8 cellular contexts compared by ENCODE assay signal in the genomic region with DNA sequence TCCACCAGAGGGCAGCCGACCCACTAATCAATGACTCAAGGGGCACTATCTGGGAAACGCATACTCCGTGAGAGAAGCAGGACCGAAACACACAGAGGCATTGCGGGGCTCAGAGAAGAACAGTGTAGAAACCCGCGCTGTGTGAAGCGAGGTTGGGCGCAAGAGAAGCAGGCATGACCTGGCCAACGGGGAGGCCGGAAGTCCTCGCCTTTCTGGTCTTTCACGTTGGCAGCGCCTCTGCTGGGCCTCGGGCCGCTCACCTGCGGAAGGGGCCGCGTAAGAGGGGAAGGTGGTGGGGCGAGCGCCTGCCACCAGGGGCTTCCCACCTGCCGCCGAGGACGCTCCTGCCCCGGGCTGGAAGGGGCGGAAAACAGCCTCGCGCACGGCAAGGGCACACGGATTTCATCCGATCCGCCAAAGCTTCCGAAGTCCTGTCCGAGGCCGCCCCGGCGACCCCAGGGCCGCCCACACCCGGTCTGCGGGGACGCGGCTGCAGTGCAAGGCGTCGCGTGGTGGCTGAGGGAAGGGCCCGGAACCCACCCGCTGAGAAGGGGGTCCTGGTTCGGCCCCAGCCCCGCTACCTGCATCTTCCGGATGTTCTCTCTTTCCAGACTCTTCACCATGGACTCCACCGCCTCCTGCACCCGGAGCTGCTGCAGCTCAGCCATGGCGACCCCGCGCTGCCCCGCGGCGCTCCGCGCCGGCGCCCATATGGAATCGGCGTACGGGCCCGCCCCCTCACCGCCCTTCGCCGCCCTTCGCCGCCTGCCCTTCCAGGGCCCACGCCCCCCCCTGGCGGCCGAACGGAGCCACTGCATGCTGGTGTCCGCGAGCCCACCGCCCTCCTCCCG. TPM values are rescaled to one million over a fixed set of nuclear protein-coding genes. Genes with fewer than 3 reads are reported as not detected.
DNase-seq lines count a peak whose midpoint lies in the region; ATAC-seq, FAIRE-seq and TF ChIP-seq lines count a peak whose summit lies in the region.

A gene (minus strand): TSS at position 724 of the 851 bp plus-strand sequence. CDS start 56 bp downstream, at position 668.

- peaks cover 39% of the 10 kb centered on the region for H3K36me3 Mint-ChIP-seq in WTC11

- peak within 1 kb of the TSS; percentile 89 for H3K27ac Mint-ChIP-seq in WTC11

- no peak for TF ChIP-seq EP300 in A549 (IDR thresholded peaks at IDR 0.05)

- TF ChIP-seq CTCF in A549 (IDR thresholded peaks at IDR 0.05), result peak; percentile 75
- TF ChIP-seq CTCF in WTC11 (IDR thresholded peaks at IDR 0.05), result peak; percentile 98
- TF ChIP-seq CTCF in cardiac fibroblast (IDR thresholded peaks at IDR 0.05; ENCODE audit: low read depth, low read length), result peak; percentile 79

- H3K9me3 ChIP-seq in A549, result peaks cover 7% of the 10 kb centered on the region; the same call in 1 of the 3 replicates

- H3K27ac ChIP-seq in A549, result peak within 1 kb of the TSS; percentile 95 to 96

- H3K4me1 ChIP-seq in A549, result peaks cover 6% of the 10 kb centered on the region

- POLR2A ChIA-PET in A549 (lab: Yijun Ruan, JAX) (interaction anchor here (1.2 to 1.7 kb wide), 3 partner anchors 8 to 344 kb away, joined by 3 to 12 read pairs (median 4); a partner anchor contains a TSS), WTC11 (lab: Charles Lee) (interaction anchor here (0.6 to 1.4 kb wide), 4 partner anchors 8 to 344 kb away, joined by 3 read pairs; a partner anchor contains a TSS)

- WGBS in A549 (ENCODE audit: missing lambda C conversion rate), result under 1% methylated on average over 54 of the region's 79 CpGs

- peak; percentile 96 for TF ChIP-seq POLR2A in A549 (IDR thresholded peaks at IDR 0.05; ENCODE audit: low read length)

- H3K9me3 Mint-ChIP-seq in WTC11, result peaks cover 9% of the 10 kb centered on the region

- peaks cover 5% of the 10 kb centered on the region; the same call in 1 of the 2 replicates for H3K27me3 Mint-ChIP-seq in WTC11 (ENCODE audit: low read depth)

- DNase-seq in A549 (ENCODE audit: low read depth in 1 of 2, low spot score in 1 of 2), result peak; percentile 78 to 89
- DNase-seq in NCI-H2171 treated with DMSO at 0.1 percent for 48 hours (lab: John Stamatoyannopoulos, UW), result peak; percentile 86
- DNase-seq in WTC11 (ENCODE audit: low spot score), result peak; percentile 94
- peak; percentile 80 to 83 for DNase-seq in cardiac fibroblast (ENCODE audit: low read depth in 2 of 2)
- DNase-seq in iris pigment epithelial cell (ENCODE audit: low read depth), result peak; percentile 72
- DNase-seq in stimulated activated CD4-positive, alpha-beta T cell treated with anti-CD3 and anti-CD28 coated beads, Interleukin-12 subunit alpha, Interleukin-12 subunit beta, amount 100 ng/mL, for 24 hours (ENCODE audit: low read depth in 2 of 2), result peak; percentile 78 to 86

- peak within 1 kb of the TSS; percentile 88 for H3K4me2 ChIP-seq in A549

- TF ChIP-seq RAD21 in A549 (conservative IDR thresholded peaks at IDR 0.05 in 1 of 2, IDR thresholded peaks at IDR 0.05 in 1 of 2), result peak; percentile 47 to 55; a peak in 4 of 5 replicates

- FAIRE-seq in A549 (lab: Jason Lieb, UNC), result no peak

- peak within 1 kb of the TSS; percentile 84 for H3K4me3 Mint-ChIP-seq in WTC11

- H3K4me1 Mint-ChIP-seq in WTC11, result peaks cover 19% of the 10 kb centered on the region

- H3K4me3 ChIP-seq in A549 (peak within 1 kb of the TSS; percentile 95), cardiac fibroblast (replicated peaks in 1 of 2; ENCODE audit: low read depth in 2 of 2, low read length in 2 of 2) (peak within 1 kb of the TSS; percentile 89 to 92)

- ATAC-seq in A549, result peak; percentile 86 to 94
- ATAC-seq in GM18519 (IDR thresholded peaks at IDR 0.05; ENCODE audit: low FRiP score, unreplicated experiment), result peak; percentile 45
- ATAC-seq in HG03045 (IDR thresholded peaks at IDR 0.05; ENCODE audit: unreplicated experiment), result peak; percentile 82
- ATAC-seq in WTC11, result peak; percentile 76

- CTCF ChIA-PET in A549 (lab: Yijun Ruan, JAX), result interaction anchor here (0.6 to 14.4 kb wide), 38 partner anchors 7 to 684 kb away, joined by 3 to 322 read pairs (median 5); a partner anchor contains a TSS
- CTCF ChIA-PET in WTC11 (lab: Charles Lee), result interaction anchor here (0.6 to 3.9 kb wide), 25 partner anchors 8 to 569 kb away, joined by 3 to 58 read pairs (median 4); a partner anchor contains a TSS

TF ChIP-seq in A549, 52 proteins besides CTCF, POLR2A, EP300 and RAD21 (continues in another document):
- TF ChIP-seq ZNF302 (CRISPR knock-in tag; IDR thresholded peaks at IDR 0.05) (no peak), SMC3 (IDR thresholded peaks at IDR 0.05) (peak; percentile 63), FOXS1 (CRISPR knock-in tag; IDR thresholded peaks at IDR 0.05) (no peak), HOXB13 (CRISPR knock-in tag; IDR thresholded peaks at IDR 0.05; ENCODE audit: low read depth) (no peak), PHF8 (IDR thresholded peaks at IDR 0.05; ENCODE audit: borderline replicate concordance, low read depth) (peak; percentile 96), CBX8 (IDR thresholded peaks at IDR 0.05) (no peak), ZSCAN20 (CRISPR knock-in tag; IDR thresholded peaks at IDR 0.05) (no peak), FOSL2 (IDR thresholded peaks at IDR 0.05) (no peak), FOSL2 (CRISPR knock-in tag; IDR thresholded peaks at IDR 0.05) (peak; percentile 31), TP53 (CRISPR knock-in tag; IDR thresholded peaks at IDR 0.05) (no peak)
- TF ChIP-seq, protein P1, sequence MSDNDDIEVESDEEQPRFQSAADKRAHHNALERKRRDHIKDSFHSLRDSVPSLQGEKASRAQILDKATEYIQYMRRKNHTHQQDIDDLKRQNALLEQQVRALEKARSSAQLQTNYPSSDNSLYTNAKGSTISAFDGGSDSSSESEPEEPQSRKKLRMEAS (IDR thresholded peaks at IDR 0.05), result peak; percentile 82; the same call in 1 of the 2 replicates
- TF ChIP-seq, protein P2, sequence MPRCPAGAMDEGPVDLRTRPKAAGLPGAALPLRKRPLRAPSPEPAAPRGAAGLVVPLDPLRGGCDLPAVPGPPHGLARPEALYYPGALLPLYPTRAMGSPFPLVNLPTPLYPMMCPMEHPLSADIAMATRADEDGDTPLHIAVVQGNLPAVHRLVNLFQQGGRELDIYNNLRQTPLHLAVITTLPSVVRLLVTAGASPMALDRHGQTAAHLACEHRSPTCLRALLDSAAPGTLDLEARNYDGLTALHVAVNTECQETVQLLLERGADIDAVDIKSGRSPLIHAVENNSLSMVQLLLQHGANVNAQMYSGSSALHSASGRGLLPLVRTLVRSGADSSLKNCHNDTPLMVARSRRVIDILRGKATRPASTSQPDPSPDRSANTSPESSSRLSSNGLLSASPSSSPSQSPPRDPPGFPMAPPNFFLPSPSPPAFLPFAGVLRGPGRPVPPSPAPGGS (IDR thresholded peaks at IDR 0.05), result peak; percentile 88; the same call in 2 of the 3 replicates
- TF ChIP-seq, protein P3, sequence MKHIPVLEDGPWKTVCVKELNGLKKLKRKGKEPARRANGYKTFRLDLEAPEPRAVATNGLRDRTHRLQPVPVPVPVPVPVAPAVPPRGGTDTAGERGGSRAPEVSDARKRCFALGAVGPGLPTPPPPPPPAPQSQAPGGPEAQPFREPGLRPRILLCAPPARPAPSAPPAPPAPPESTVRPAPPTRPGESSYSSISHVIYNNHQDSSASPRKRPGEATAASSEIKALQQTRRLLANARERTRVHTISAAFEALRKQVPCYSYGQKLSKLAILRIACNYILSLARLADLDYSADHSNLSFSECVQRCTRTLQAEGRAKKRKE (CRISPR knock-in tag; IDR thresholded peaks at IDR 0.05; ENCODE audit: low read depth), result no peak

TF ChIP-seq in WTC11, 78 proteins besides CTCF, POLR2A, EP300 and RAD21 (continues in another document):
- TF ChIP-seq, protein P4, sequence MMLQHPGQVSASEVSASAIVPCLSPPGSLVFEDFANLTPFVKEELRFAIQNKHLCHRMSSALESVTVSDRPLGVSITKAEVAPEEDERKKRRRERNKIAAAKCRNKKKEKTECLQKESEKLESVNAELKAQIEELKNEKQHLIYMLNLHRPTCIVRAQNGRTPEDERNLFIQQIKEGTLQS (CRISPR knock-in tag; conservative IDR thresholded peaks at IDR 0.05), result no peak
- TF ChIP-seq NFYB (CRISPR knock-in tag; conservative IDR thresholded peaks at IDR 0.05; ENCODE audit: low read depth) (no peak), SMAD4 (CRISPR knock-in tag; IDR thresholded peaks at IDR 0.05) (no peak), ESRRA (CRISPR knock-in tag; IDR thresholded peaks at IDR 0.05; ENCODE audit: borderline replicate concordance) (no peak; the same call in 1 of the 2 replicates), EMX1 (CRISPR knock-in tag; IDR thresholded peaks at IDR 0.05) (no peak)
- TF ChIP-seq, protein P5, sequence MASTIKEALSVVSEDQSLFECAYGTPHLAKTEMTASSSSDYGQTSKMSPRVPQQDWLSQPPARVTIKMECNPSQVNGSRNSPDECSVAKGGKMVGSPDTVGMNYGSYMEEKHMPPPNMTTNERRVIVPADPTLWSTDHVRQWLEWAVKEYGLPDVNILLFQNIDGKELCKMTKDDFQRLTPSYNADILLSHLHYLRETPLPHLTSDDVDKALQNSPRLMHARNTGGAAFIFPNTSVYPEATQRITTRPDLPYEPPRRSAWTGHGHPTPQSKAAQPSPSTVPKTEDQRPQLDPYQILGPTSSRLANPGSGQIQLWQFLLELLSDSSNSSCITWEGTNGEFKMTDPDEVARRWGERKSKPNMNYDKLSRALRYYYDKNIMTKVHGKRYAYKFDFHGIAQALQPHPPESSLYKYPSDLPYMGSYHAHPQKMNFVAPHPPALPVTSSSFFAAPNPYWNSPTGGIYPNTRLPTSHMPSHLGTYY (CRISPR knock-in tag; IDR thresholded peaks at IDR 0.05), result no peak
- TF ChIP-seq, protein P6, sequence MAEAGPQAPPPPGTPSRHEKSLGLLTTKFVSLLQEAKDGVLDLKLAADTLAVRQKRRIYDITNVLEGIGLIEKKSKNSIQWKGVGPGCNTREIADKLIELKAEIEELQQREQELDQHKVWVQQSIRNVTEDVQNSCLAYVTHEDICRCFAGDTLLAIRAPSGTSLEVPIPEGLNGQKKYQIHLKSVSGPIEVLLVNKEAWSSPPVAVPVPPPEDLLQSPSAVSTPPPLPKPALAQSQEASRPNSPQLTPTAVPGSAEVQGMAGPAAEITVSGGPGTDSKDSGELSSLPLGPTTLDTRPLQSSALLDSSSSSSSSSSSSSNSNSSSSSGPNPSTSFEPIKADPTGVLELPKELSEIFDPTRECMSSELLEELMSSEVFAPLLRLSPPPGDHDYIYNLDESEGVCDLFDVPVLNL (CRISPR knock-in tag; IDR thresholded peaks at IDR 0.05; ENCODE audit: borderline replicate concordance, low read depth), result 0 out of 2 replicates have a peak, but pooled peaks have one; percentile 23
- TF ChIP-seq, protein P1 (CRISPR knock-in tag; IDR thresholded peaks at IDR 0.05), result peak; percentile 90

RNA-seq across cellular contexts. Expression of the gene that starts here (rescaled TPM):
- polyA plus RNA-seq in A549 (2011; rRNA removed) (88.5 and 117 TPM in 2 replicates), A549 (2017; fragmentation: RNase III; extraction: RNeasy Plus Mini Kit Qiagen cat#74134 plus additional on column Dnase treatment) (112 to 125 TPM (median 119 TPM) in 3 replicates)
- polyA plus RNA-seq in A549 (2012; cell fraction: cytosol; rRNA removed), result 86.3 and 86.8 TPM in 2 replicates
- polyA plus RNA-seq in A549 (2012; cell fraction: nucleus; rRNA removed), result 48.5 and 56.0 TPM in 2 replicates
- polyA minus RNA-seq in A549 (2011; rRNA and poly(A)+ RNA removed), result 17.9 and 22.2 TPM in 2 replicates
- total RNA-seq in WTC11 (2021), result 81.0 to 83.9 TPM (median 81.4 TPM) in 3 replicates

Comparison
In these comparisons a context has a peak if more than half of its experiments do, and no peak if none do; other contexts are left out.
1. Peak in every context shown above with its lines: DNase-seq, ATAC-seq, H3K4me3 ChIP-seq and H3K27ac ChIP-seq.